In the genomic region with DNA sequence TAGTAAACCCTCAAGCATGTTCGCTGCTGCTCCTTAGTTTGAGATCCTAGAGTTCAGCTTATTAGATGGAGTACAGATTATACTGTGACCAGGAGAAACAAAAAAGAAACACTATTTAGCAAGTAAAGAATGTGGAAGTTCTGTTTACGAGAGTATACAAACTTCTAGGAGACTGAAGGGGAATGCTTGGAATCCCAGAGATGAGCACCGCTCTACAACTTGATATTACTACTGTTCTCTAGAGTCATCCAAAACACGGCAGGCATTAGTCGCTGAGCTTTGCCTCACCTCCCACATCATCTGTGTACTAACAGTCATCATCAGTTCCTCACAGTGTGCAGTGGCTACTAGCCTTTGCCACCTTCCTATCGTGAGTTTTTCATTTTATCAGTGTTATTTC, we compare ENCODE assay signal across 27 cellular contexts.
"Had no signal": no experiment of that assay in that cellular context is flagged by ENCODE, and none has a peak within 500 bp of the region (broad histone marks: within the 10 kb centered on the region; RNA-seq: fewer than 3 reads in every experiment).

No MANE protein-coding gene starts in this region.

- H3K9me3 ChIP-seq: body of pancreas, left lung, pancreas, psoas muscle, stomach, suprapubic skin, tibial nerve had no signal

- H3K4me3 ChIP-seq: body of pancreas, left lung, lung, pancreas, psoas muscle, skin epidermis, stomach, suprapubic skin, tibial nerve had no signal

- H3K27ac Mint-ChIP-seq: activated naive CD8-positive, alpha-beta T cell treated with anti-CD3 and anti-CD28 coated beads, Interleukin-2, amount 50 U/mL, for 24 hours; dendritic cell treated with granulocyte-macrophage colony-stimulating factor and Interleukin-4, amounts not matched to agents 40 ng/mL and 50 ng/mL, for 4 days; natural killer cell treated with Interleukin-12 subunit alpha and Interleukin-12 subunit beta and Interleukin-15 and Interleukin-18, amount 100 ng/mL, for 72 hours; stimulated activated effector memory CD8-positive, alpha-beta T cell treated with anti-CD3 and anti-CD28 coated beads, Interleukin-12 subunit alpha, Interleukin-12 subunit beta, amount 100 ng/mL, for 72 hours; T-helper 1 cell treated with Interleukin-12 subunit alpha and Interleukin-12 subunit beta and Interleukin-4 antibody, amounts not matched to agents 30 μg/mL and 1 μg/mL, for 36 hours; WTC11 had no signal

- DNase-seq: activated CD4-positive, alpha-beta T cell treated with anti-CD3 and anti-CD28 coated beads, Interleukin-2, amount 50 U/mL, for 4 hours; activated effector memory CD4-positive, alpha-beta T cell treated with anti-CD3 and anti-CD28 coated beads, Interleukin-2, amount 50 U/mL, for 16 hours; activated naive CD4-positive, alpha-beta T cell treated with anti-CD3 and anti-CD28 coated beads, Interleukin-2, amount 50 U/mL, for 16 hours; activated naive CD8-positive, alpha-beta T cell treated with anti-CD3 and anti-CD28 coated beads, Interleukin-2, amount 50 U/mL, for 24 hours; anterior cingulate cortex; body of pancreas; effector CD4-positive, alpha-beta T cell; erythroblast; foreskin keratinocyte; kidney glomerular epithelial cell; left lung; midbrain; pancreas; psoas muscle; right cardiac atrium; stimulated activated CD4-positive, alpha-beta T cell treated with anti-CD3 and anti-CD28 coated beads, Interleukin-2, amount 100 ng/mL, for 24 hours; stomach; T1000 had no signal

- H3K4me3 Mint-ChIP-seq: activated naive CD8-positive, alpha-beta T cell treated with anti-CD3 and anti-CD28 coated beads, Interleukin-2, amount 50 U/mL, for 24 hours; dendritic cell treated with granulocyte-macrophage colony-stimulating factor and Interleukin-4, amounts not matched to agents 40 ng/mL and 50 ng/mL, for 4 days; natural killer cell treated with Interleukin-12 subunit alpha and Interleukin-12 subunit beta and Interleukin-15 and Interleukin-18, amount 100 ng/mL, for 72 hours; stimulated activated effector memory CD8-positive, alpha-beta T cell treated with anti-CD3 and anti-CD28 coated beads, Interleukin-12 subunit alpha, Interleukin-12 subunit beta, amount 100 ng/mL, for 72 hours; T-helper 1 cell treated with Interleukin-12 subunit alpha and Interleukin-12 subunit beta and Interleukin-4 antibody, amounts not matched to agents 30 μg/mL and 1 μg/mL, for 36 hours; WTC11 had no signal

- H3K27ac ChIP-seq: body of pancreas, foreskin keratinocyte, left lung, pancreas, psoas muscle, skin epidermis, stomach, suprapubic skin, tibial nerve had no signal

- H3K27me3 ChIP-seq: body of pancreas, foreskin keratinocyte, left lung, pancreas, stomach, suprapubic skin, tibial nerve had no signal

- H3K4me1 ChIP-seq: body of pancreas, foreskin keratinocyte, left lung, pancreas, psoas muscle, stomach, suprapubic skin, tibial nerve had no signal

- H3K36me3 ChIP-seq: left lung, pancreas, suprapubic skin, tibial nerve had no signal

- H3K36me3 Mint-ChIP-seq: natural killer cell treated with Interleukin-12 subunit alpha and Interleukin-12 subunit beta and Interleukin-15 and Interleukin-18, amount 100 ng/mL, for 72 hours; stimulated activated effector memory CD8-positive, alpha-beta T cell treated with anti-CD3 and anti-CD28 coated beads, Interleukin-12 subunit alpha, Interleukin-12 subunit beta, amount 100 ng/mL, for 72 hours; WTC11 had no signal

- ATAC-seq: activated naive CD8-positive, alpha-beta T cell treated with anti-CD3 and anti-CD28 coated beads, Interleukin-2, amount 50 U/mL, for 24 hours; body of pancreas; foreskin keratinocyte; left lung; natural killer cell treated with Interleukin-12 subunit alpha and Interleukin-12 subunit beta and Interleukin-15 and Interleukin-18, amount 100 ng/mL, for 72 hours; pancreas; psoas muscle; right cardiac atrium; stimulated activated effector memory CD8-positive, alpha-beta T cell treated with anti-CD3 and anti-CD28 coated beads, Interleukin-12 subunit alpha, Interleukin-12 subunit beta, amount 100 ng/mL, for 72 hours; WTC11 had no signal

- H3K27me3 Mint-ChIP-seq: activated naive CD8-positive, alpha-beta T cell treated with anti-CD3 and anti-CD28 coated beads, Interleukin-2, amount 50 U/mL, for 24 hours; dendritic cell treated with granulocyte-macrophage colony-stimulating factor and Interleukin-4, amounts not matched to agents 40 ng/mL and 50 ng/mL, for 4 days; natural killer cell treated with Interleukin-12 subunit alpha and Interleukin-12 subunit beta and Interleukin-15 and Interleukin-18, amount 100 ng/mL, for 72 hours had no signal

- H3K4me1 Mint-ChIP-seq: activated naive CD8-positive, alpha-beta T cell treated with anti-CD3 and anti-CD28 coated beads, Interleukin-2, amount 50 U/mL, for 24 hours; stimulated activated effector memory CD8-positive, alpha-beta T cell treated with anti-CD3 and anti-CD28 coated beads, Interleukin-12 subunit alpha, Interleukin-12 subunit beta, amount 100 ng/mL, for 72 hours had no signal

- H3K9me3 Mint-ChIP-seq: activated naive CD8-positive, alpha-beta T cell treated with anti-CD3 and anti-CD28 coated beads, Interleukin-2, amount 50 U/mL, for 24 hours; dendritic cell treated with granulocyte-macrophage colony-stimulating factor and Interleukin-4, amounts not matched to agents 40 ng/mL and 50 ng/mL, for 4 days; natural killer cell treated with Interleukin-12 subunit alpha and Interleukin-12 subunit beta and Interleukin-15 and Interleukin-18, amount 100 ng/mL, for 72 hours; stimulated activated effector memory CD8-positive, alpha-beta T cell treated with anti-CD3 and anti-CD28 coated beads, Interleukin-12 subunit alpha, Interleukin-12 subunit beta, amount 100 ng/mL, for 72 hours; T-helper 1 cell treated with Interleukin-12 subunit alpha and Interleukin-12 subunit beta and Interleukin-4 antibody, amounts not matched to agents 30 μg/mL and 1 μg/mL, for 36 hours; WTC11 had no signal
